12 cellular contexts compared by ENCODE assay signal in the genomic region with DNA sequence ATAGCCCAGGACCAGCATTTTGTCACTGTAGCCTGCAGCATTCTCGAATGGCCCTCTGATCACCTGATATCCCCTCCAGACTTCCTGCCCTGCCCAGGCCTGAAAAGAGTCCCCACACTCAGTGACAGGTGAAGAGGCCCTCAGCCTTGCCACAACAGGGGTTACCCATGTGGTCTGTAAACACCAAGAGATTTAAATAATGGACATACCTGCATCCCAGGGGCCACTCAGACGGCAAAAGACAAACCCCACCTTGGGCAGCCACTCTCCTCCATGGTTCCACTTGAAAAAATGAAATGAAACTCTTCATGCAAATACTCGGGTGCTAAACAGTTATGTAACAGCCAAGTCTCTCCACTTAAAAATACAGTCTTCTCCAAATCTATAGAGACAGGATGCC. TPM values are rescaled to one million over a fixed set of nuclear protein-coding genes. Genes with fewer than 3 reads are reported as not detected.
DNase-seq lines count a peak whose midpoint lies in the region; ATAC-seq and TF ChIP-seq lines count a peak whose summit lies in the region.
"Had no signal": no experiment of that assay in that cellular context is flagged by ENCODE, and none has a peak within 500 bp of the region (broad histone marks: within the 10 kb centered on the region; RNA-seq: fewer than 3 reads in every experiment).

No MANE protein-coding gene starts in this region.

- H3K27me3 ChIP-seq in endodermal cell (ENCODE audit: control insufficient read depth, insufficient read depth, low read length, poor library complexity, severe bottlenecking) = no peaks in the 10 kb centered on the region

- no peak overlapping the region for H3K9ac ChIP-seq in endodermal cell (ENCODE audit: extremely low read depth, low read length, poor library complexity, severe bottlenecking)
- H3K9ac ChIP-seq: KMS-11 had no signal

- H3K27me3 Mint-ChIP-seq in CD14-positive monocyte (ENCODE audit: low read depth in 3 of 3) = peaks cover 0 to 2% (median 0%) of the 10 kb centered on the region in 3 donors
- no peaks in the 10 kb centered on the region for H3K27me3 Mint-ChIP-seq in endodermal cell (ENCODE audit: insufficient read depth)
- H3K27me3 Mint-ChIP-seq: activated T-helper 17 cell treated with anti-CD3 and anti-CD28 coated beads, Interleukin-2, amount 50 U/mL, for 72 hours; CD4-positive, alpha-beta memory T cell had no signal

- no peaks in the 10 kb centered on the region for H3K36me3 ChIP-seq in endodermal cell (ENCODE audit: control insufficient read depth, insufficient read depth, low read length)

- H3K4me3 Mint-ChIP-seq in CD14-positive monocyte (peak overlapping the region; percentile 97 to 100), endodermal cell (no peak overlapping the region)
- H3K4me3 Mint-ChIP-seq: activated T-helper 17 cell treated with anti-CD3 and anti-CD28 coated beads, Interleukin-2, amount 50 U/mL, for 72 hours; CD4-positive, alpha-beta memory T cell had no signal

- ATAC-seq in GM19395 (IDR thresholded peaks at IDR 0.05; ENCODE audit: unreplicated experiment) = peak; percentile 74
- peak; percentile 74 for ATAC-seq in HG03354 (IDR thresholded peaks at IDR 0.05; ENCODE audit: poor library complexity, severe bottlenecking, unreplicated experiment)
- ATAC-seq: activated T-helper 17 cell treated with anti-CD3 and anti-CD28 coated beads, Interleukin-2, amount 50 U/mL, for 72 hours; left colon had no signal

- H3K27ac Mint-ChIP-seq in CD14-positive monocyte (peak overlapping the region; percentile 93 to 99 (median 96)), endodermal cell (peak overlapping the region; percentile 45)
- H3K27ac Mint-ChIP-seq: activated T-helper 17 cell treated with anti-CD3 and anti-CD28 coated beads, Interleukin-2, amount 50 U/mL, for 72 hours had no signal

- intact Hi-C loops in CD14-positive monocyte (cut with micrococcal nuclease) = loop anchor here in 1 of 2 donors (5.0 kb wide), 1 partner anchor 36 kb away; no protein-coding TSS in a partner anchor

- H3K4me1 Mint-ChIP-seq in CD14-positive monocyte = peaks cover 47% of the 10 kb centered on the region
- H3K4me1 Mint-ChIP-seq in endodermal cell = peaks cover 25% of the 10 kb centered on the region
- H3K4me1 Mint-ChIP-seq: activated T-helper 17 cell treated with anti-CD3 and anti-CD28 coated beads, Interleukin-2, amount 50 U/mL, for 72 hours had no signal

- peaks cover 16 to 32% of the 10 kb centered on the region in 2 donors for H3K36me3 Mint-ChIP-seq in CD14-positive monocyte
- H3K36me3 Mint-ChIP-seq in endodermal cell (ENCODE audit: low read depth) = no peaks in the 10 kb centered on the region
- H3K36me3 Mint-ChIP-seq: CD4-positive, alpha-beta memory T cell had no signal

- no peaks in the 10 kb centered on the region for H3K9me3 ChIP-seq in endodermal cell (ENCODE audit: control insufficient read depth, low read length)

- H3K4me1 ChIP-seq in endodermal cell (ENCODE audit: control insufficient read depth, insufficient read depth, low read length) = peaks cover 8% of the 10 kb centered on the region

- peaks cover 0 to 3% (median 0%) of the 10 kb centered on the region in 7 donors for H3K9me3 Mint-ChIP-seq in CD14-positive monocyte
- peaks cover 1% of the 10 kb centered on the region for H3K9me3 Mint-ChIP-seq in endodermal cell
- H3K9me3 Mint-ChIP-seq: activated T-helper 17 cell treated with anti-CD3 and anti-CD28 coated beads, Interleukin-2, amount 50 U/mL, for 72 hours; CD4-positive, alpha-beta memory T cell had no signal

- TF ChIP-seq CTCF in CD14-positive monocyte (IDR thresholded peaks at IDR 0.05) (no peak), endodermal cell (conservative IDR thresholded peaks at IDR 0.05) (no peak)

- 60 to 72% methylated on average over 2 to 3 of the region's 3 CpGs for WGBS in endodermal cell (ENCODE audit: insufficient coverage in 1 of 2, insufficient read length in 1 of 2), 2 experiments

- no peak overlapping the region for H3K27ac ChIP-seq in endodermal cell (ENCODE audit: low read depth, low read length)
- H3K27ac ChIP-seq: KMS-11 had no signal

- no peak overlapping the region for H3K4me3 ChIP-seq in endodermal cell (ENCODE audit: low read length)

- DNase-seq in CD14-positive monocyte (ENCODE audit: low spot score) (no peak), endodermal cell (no peak), NCI-H2081 (lab: John Stamatoyannopoulos, UW) (no peak), amniotic stem cell (lab: John Stamatoyannopoulos, UW) (no peak), hepatic stellate cell (ENCODE audit: low spot score) (no peak)
- no peak for DNase-seq in activated CD4-positive, CD25-positive, alpha-beta regulatory T cell (lab: John Stamatoyannopoulos, UW)
- DNase-seq: CD4-positive, alpha-beta memory T cell had no signal

RNA-seq across cellular contexts. Expression of a gene that starts 22.8 kb away (rescaled TPM):
- 100 to 1,000 TPM; 205 to 342 TPM for polyA plus RNA-seq in CD14-positive monocyte
- under 1 TPM; 0.33 to 0.86 TPM for total RNA-seq in endodermal cell
- polyA plus RNA-seq in endodermal cell (2013, experiment 1 of 2) = 0.39 TPM
- polyA plus RNA-seq in endodermal cell (2013, experiment 2 of 2) = 1.2 TPM

RNA-seq across cellular contexts. Expression of a gene that starts 35.4 kb away (rescaled TPM):
- 10 to 100 TPM; 72.0 to 95.2 TPM for polyA plus RNA-seq in CD14-positive monocyte
- total RNA-seq in endodermal cell = under 1 TPM in 1 of 2 donors, not detected in 1; 0.80 TPM
- not detected for polyA plus RNA-seq in endodermal cell (2013, experiment 1 of 2)
- polyA plus RNA-seq in endodermal cell (2013, experiment 2 of 2) = not detected
- total RNA-seq: activated T-helper 17 cell treated with anti-CD3 and anti-CD28 coated beads, Interleukin-2, amount 50 U/mL, for 72 hours had no signal
- polyA plus RNA-seq: CD4-positive, alpha-beta memory T cell had no signal
